Comparison of ENCODE assay signal across 8 cellular contexts in the genomic region with DNA sequence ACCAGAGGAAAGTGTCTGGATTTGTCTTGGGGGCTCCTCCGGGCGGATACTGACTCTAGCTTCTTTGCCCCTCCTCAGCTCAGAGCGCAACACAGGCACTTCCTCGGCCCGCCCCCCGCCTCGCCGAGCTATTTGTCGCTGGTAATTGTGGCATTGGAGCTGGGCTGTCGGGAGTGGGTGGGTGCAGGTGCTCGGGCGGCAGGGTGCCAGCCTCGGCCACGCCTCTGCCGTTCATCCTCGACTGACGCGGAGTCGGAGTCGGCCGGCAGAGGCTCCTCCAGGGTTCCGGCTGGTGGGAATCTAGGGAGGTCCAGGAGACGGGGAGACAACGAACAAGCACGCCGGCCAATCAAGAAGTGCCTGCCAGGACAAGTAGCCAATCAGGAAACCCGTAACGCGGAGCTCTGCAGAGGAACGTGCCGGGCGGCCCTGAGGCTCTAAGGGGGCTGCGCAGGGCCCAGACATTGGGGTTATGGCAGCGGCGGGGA. TPM values are rescaled to one million over a fixed set of nuclear protein-coding genes. Genes with fewer than 3 reads are reported as not detected.
DNase-seq lines count a peak whose midpoint lies in the region; ATAC-seq, FAIRE-seq and TF ChIP-seq lines count a peak whose summit lies in the region.

No MANE protein-coding gene starts in this region.

- H2AFZ ChIP-seq in HepG2 (ENCODE audit: low read length): no peak overlapping the region

- H3K9ac ChIP-seq in HepG2 (ENCODE audit: insufficient read depth, low read depth, low read length): no peak overlapping the region

- intact Hi-C loops in HepG2 (cut with micrococcal nuclease; ENCODE audit: unreplicated experiment): no loop called here

- in situ Hi-C loops in HepG2 (cut with HindIII; ENCODE audit: extremely low pct_ligation_motif_present, low pct_unique_long_range_greater_than_20kb): no loop called here

- peak overlapping the region; percentile 53 for H3K4me2 ChIP-seq in HepG2 (ENCODE audit: low read depth, low read length)

- H3K4me3 ChIP-seq in HepG2 (replicated peaks in 1 of 3; ENCODE audit: insufficient read depth in 1 of 3, low read depth in 2 of 3, low read length in 3 of 3): peak overlapping the region in 1 of 3 experiments; percentile 37; a peak in 1 of 6 replicates

- TF ChIP-seq CTCF in HepG2 (CRISPR knock-in tag; IDR thresholded peaks at IDR 0.05): no peak

- 19% methylated on average over 3 of the region's 35 CpGs for WGBS in HepG2 (ENCODE audit: low lambda C conversion rate)

- H4K20me1 ChIP-seq in HepG2 (ENCODE audit: insufficient read depth, low read length): no peaks in the 10 kb centered on the region

- POLR2A ChIA-PET in HepG2 (lab: Yijun Ruan, JAX): no interaction called here

- TF ChIP-seq POLR2A in HepG2 (IDR thresholded peaks at IDR 0.05; ENCODE audit: insufficient read depth in 1 of 2, low read depth in 2 of 2, low read length in 2 of 2): no peak

- BruUV-seq in HepG2 (replicated peaks; lab: Mats Ljungman, UMichigan): no TSS peak

- H3K79me2 ChIP-seq in HepG2 (ENCODE audit: insufficient read depth, low read length): no peaks in the 10 kb centered on the region

- ATAC-seq in HepG2: peak; percentile 81
- ATAC-seq in stimulated activated naive CD8-positive, alpha-beta T cell treated with anti-CD3 and anti-CD28 coated beads, Interleukin-15, Interleukin-2, amounts not matched to agents 100 U/mL and 50 U/mL, for 24 hours: peak; percentile 60
- no peak for ATAC-seq in GM18909 (IDR thresholded peaks at IDR 0.05; ENCODE audit: poor library complexity, unreplicated experiment)

- CTCF ChIA-PET in HepG2 (lab: Yijun Ruan, JAX; ENCODE audit: low intra/inter-chr PET ratio, low total read pairs): no interaction called here

- H3K4me1 ChIP-seq in HepG2 (ENCODE audit: insufficient read depth, low read length): no peaks in the 10 kb centered on the region

- TF ChIP-seq RAD21 in HepG2 (CRISPR knock-in tag; IDR thresholded peaks at IDR 0.05): no peak

- no peaks in the 10 kb centered on the region for H3K36me3 ChIP-seq in HepG2 (replicated peaks in 1 of 2; ENCODE audit: control insufficient read depth in 1 of 2, insufficient read depth in 2 of 2, low read length in 2 of 2)

- no peak overlapping the region for H3K27ac ChIP-seq in HepG2 (ENCODE audit: extremely low read length, insufficient read depth, low read length)

- H3K9me3 ChIP-seq in HepG2 (ENCODE audit: low read length): no peaks in the 10 kb centered on the region

- TF ChIP-seq EP300 in HepG2 (IDR thresholded peaks at IDR 0.05; ENCODE audit: low read depth in 2 of 2, low read length in 2 of 2) (no peak), HepG2 (CRISPR knock-in tag; IDR thresholded peaks at IDR 0.05; ENCODE audit: borderline replicate concordance) (no peak)

- no peak for FAIRE-seq in HepG2 (lab: Jason Lieb, UNC)

- peak; percentile 72 for DNase-seq in EH (ENCODE audit: low read depth)
- peak; percentile 49 for DNase-seq in NCI-H2029 treated with DMSO at 0.1 percent for 48 hours (lab: John Stamatoyannopoulos, UW)
- peak; percentile 12 for DNase-seq in activated CD4-positive, alpha-beta T cell treated with anti-CD3 and anti-CD28 coated beads for 1 hour
- peak; percentile 28 to 76 for DNase-seq in dermis microvascular lymphatic vessel endothelial cell (ENCODE audit: low read depth in 2 of 2)
- peak; percentile 29 for DNase-seq in HepG2 (ENCODE audit: low spot score)
- peak; percentile 39 for DNase-seq in stimulated activated naive CD8-positive, alpha-beta T cell treated with anti-CD3 and anti-CD28 coated beads, Interleukin-15, Interleukin-2, amounts not matched to agents 100 U/mL and 50 U/mL, for 24 hours
- no peak for DNase-seq in putamen (ENCODE audit: low spot score)

- peaks cover 0 to 13% of the 10 kb centered on the region in 2 experiments; a peak in 1 of 5 replicates for H3K27me3 ChIP-seq in HepG2 (ENCODE audit: control insufficient read depth in 1 of 2, insufficient read depth in 2 of 2, low read length in 2 of 2)

RNA-seq across cellular contexts. Expression of a gene that starts 3.9 kb away (rescaled TPM):
- total RNA-seq in dermis microvascular lymphatic vessel endothelial cell (under 0.01 and 0.13 TPM in 2 replicates), HepG2 (2016; rRNA removed; fragmentation: Illumina TruSeq; extraction: Trizol) (not detected in 2 replicates)
- not detected in 2 replicates for total RNA-seq in HepG2 (2016; cell fraction: cytosol; rRNA removed; fragmentation: Illumina TruSeq; extraction: Trizol; ENCODE audit: low read depth)
- total RNA-seq in HepG2 (2016; cell fraction: insoluble cytoplasmic fraction; rRNA removed; fragmentation: Illumina TruSeq; extraction: Trizol): not detected in 2 replicates
- not detected in 2 replicates for total RNA-seq in HepG2 (2016; cell fraction: membrane; rRNA removed; fragmentation: Illumina TruSeq; extraction: Trizol)
- not detected in 2 replicates for total RNA-seq in HepG2 (2016; cell fraction: nucleus; rRNA removed; fragmentation: Illumina TruSeq; extraction: Trizol)
- not detected in 2 replicates for polyA plus RNA-seq in HepG2 (2011; rRNA removed)
- polyA plus RNA-seq in HepG2 (2011; cell fraction: cytosol; rRNA removed): not detected in 2 replicates
- polyA plus RNA-seq in HepG2 (2011; cell fraction: nucleus; rRNA removed): not detected in 2 replicates
- not detected in 2 replicates for polyA plus RNA-seq in HepG2 (2012)
- polyA plus RNA-seq in HepG2 (2016; cell fraction: cytosol; fragmentation: Illumina TruSeq; extraction: Trizol; ENCODE audit: low read depth): 0.03 and 0.14 TPM in 2 replicates
- not detected in 2 replicates for polyA plus RNA-seq in HepG2 (2016; cell fraction: insoluble cytoplasmic fraction; fragmentation: Illumina TruSeq; extraction: Trizol; ENCODE audit: low read depth)
- polyA plus RNA-seq in HepG2 (2016; cell fraction: membrane; fragmentation: Illumina TruSeq; extraction: Trizol; ENCODE audit: low read depth): 0.08 and 0.29 TPM in 2 replicates
- not detected in 2 replicates for polyA plus RNA-seq in HepG2 (2016; cell fraction: nucleus; fragmentation: Illumina TruSeq; extraction: Trizol; ENCODE audit: insufficient read depth, low read depth)
- 0.07 TPM in 1 of 2 replicates, not detected in the other for polyA minus RNA-seq in HepG2 (2011; rRNA and poly(A)+ RNA removed; ENCODE audit: low replicate concordance)
- polyA minus RNA-seq in HepG2 (2011; cell fraction: cytosol; rRNA and poly(A)+ RNA removed): not detected in 2 replicates
- not detected in 2 replicates for polyA minus RNA-seq in HepG2 (2011; cell fraction: nucleus; rRNA and poly(A)+ RNA removed)

RNA-seq across cellular contexts. Expression of a gene that starts 6.1 kb away (rescaled TPM):
- total RNA-seq in dermis microvascular lymphatic vessel endothelial cell (0.13 and 0.26 TPM in 2 replicates), HepG2 (2016; rRNA removed; fragmentation: Illumina TruSeq; extraction: Trizol) (not detected in 2 replicates)
- not detected in 2 replicates for total RNA-seq in HepG2 (2016; cell fraction: cytosol; rRNA removed; fragmentation: Illumina TruSeq; extraction: Trizol; ENCODE audit: low read depth)
- total RNA-seq in HepG2 (2016; cell fraction: insoluble cytoplasmic fraction; rRNA removed; fragmentation: Illumina TruSeq; extraction: Trizol): not detected in 2 replicates
- not detected in 2 replicates for total RNA-seq in HepG2 (2016; cell fraction: membrane; rRNA removed; fragmentation: Illumina TruSeq; extraction: Trizol)
- total RNA-seq in HepG2 (2016; cell fraction: nucleus; rRNA removed; fragmentation: Illumina TruSeq; extraction: Trizol): 0.31 TPM in 1 of 2 replicates, not detected in the other
- polyA plus RNA-seq in HepG2 (2011; rRNA removed): 0.01 TPM in 1 of 2 replicates, not detected in the other
- not detected in 2 replicates for polyA plus RNA-seq in HepG2 (2011; cell fraction: cytosol; rRNA removed)
- polyA plus RNA-seq in HepG2 (2011; cell fraction: nucleus; rRNA removed): 0.03 and 0.11 TPM in 2 replicates
- polyA plus RNA-seq in HepG2 (2012): 0.09 TPM in 1 of 2 replicates, not detected in the other
- polyA plus RNA-seq in HepG2 (2016; cell fraction: cytosol; fragmentation: Illumina TruSeq; extraction: Trizol; ENCODE audit: low read depth): not detected in 2 replicates
- polyA plus RNA-seq in HepG2 (2016; cell fraction: insoluble cytoplasmic fraction; fragmentation: Illumina TruSeq; extraction: Trizol; ENCODE audit: low read depth): not detected in 2 replicates
- polyA plus RNA-seq in HepG2 (2016; cell fraction: membrane; fragmentation: Illumina TruSeq; extraction: Trizol; ENCODE audit: low read depth): not detected in 2 replicates
- not detected in 2 replicates for polyA plus RNA-seq in HepG2 (2016; cell fraction: nucleus; fragmentation: Illumina TruSeq; extraction: Trizol; ENCODE audit: insufficient read depth, low read depth)
- polyA minus RNA-seq in HepG2 (2011; rRNA and poly(A)+ RNA removed; ENCODE audit: low replicate concordance): 0.34 and 0.77 TPM in 2 replicates
- polyA minus RNA-seq in HepG2 (2011; cell fraction: cytosol; rRNA and poly(A)+ RNA removed): not detected in 2 replicates
- polyA minus RNA-seq in HepG2 (2011; cell fraction: nucleus; rRNA and poly(A)+ RNA removed): 0.13 TPM in 1 of 2 replicates, not detected in the other

RNA-seq across cellular contexts. Expression of a gene that starts 26.8 kb away (rescaled TPM):
- total RNA-seq in dermis microvascular lymphatic vessel endothelial cell (8.6 and 14.7 TPM in 2 replicates), HepG2 (2016; rRNA removed; fragmentation: Illumina TruSeq; extraction: Trizol) (6.9 and 7.2 TPM in 2 replicates)
- total RNA-seq in HepG2 (2016; cell fraction: cytosol; rRNA removed; fragmentation: Illumina TruSeq; extraction: Trizol; ENCODE audit: low read depth): 7.6 and 7.8 TPM in 2 replicates
- 5.4 and 7.3 TPM in 2 replicates for total RNA-seq in HepG2 (2016; cell fraction: insoluble cytoplasmic fraction; rRNA removed; fragmentation: Illumina TruSeq; extraction: Trizol)
- total RNA-seq in HepG2 (2016; cell fraction: membrane; rRNA removed; fragmentation: Illumina TruSeq; extraction: Trizol): 21.8 and 23.5 TPM in 2 replicates
- 3.7 and 4.0 TPM in 2 replicates for total RNA-seq in HepG2 (2016; cell fraction: nucleus; rRNA removed; fragmentation: Illumina TruSeq; extraction: Trizol)
- 4.3 and 4.8 TPM in 2 replicates for polyA plus RNA-seq in HepG2 (2011; rRNA removed)
- 3.7 and 4.7 TPM in 2 replicates for polyA plus RNA-seq in HepG2 (2011; cell fraction: cytosol; rRNA removed)
- polyA plus RNA-seq in HepG2 (2011; cell fraction: nucleus; rRNA removed): 10.4 and 13.0 TPM in 2 replicates
- polyA plus RNA-seq in HepG2 (2012): 4.7 and 5.0 TPM in 2 replicates
- polyA plus RNA-seq in HepG2 (2016; cell fraction: cytosol; fragmentation: Illumina TruSeq; extraction: Trizol; ENCODE audit: low read depth): 14.9 and 16.4 TPM in 2 replicates
- 7.4 and 10.5 TPM in 2 replicates for polyA plus RNA-seq in HepG2 (2016; cell fraction: insoluble cytoplasmic fraction; fragmentation: Illumina TruSeq; extraction: Trizol; ENCODE audit: low read depth)
- polyA plus RNA-seq in HepG2 (2016; cell fraction: membrane; fragmentation: Illumina TruSeq; extraction: Trizol; ENCODE audit: low read depth): 27.8 and 31.6 TPM in 2 replicates
- polyA plus RNA-seq in HepG2 (2016; cell fraction: nucleus; fragmentation: Illumina TruSeq; extraction: Trizol; ENCODE audit: insufficient read depth, low read depth): 10.0 and 10.7 TPM in 2 replicates
- polyA minus RNA-seq in HepG2 (2011; rRNA and poly(A)+ RNA removed; ENCODE audit: low replicate concordance): 12.3 and 61.1 TPM in 2 replicates
- polyA minus RNA-seq in HepG2 (2011; cell fraction: cytosol; rRNA and poly(A)+ RNA removed): 3.3 and 3.5 TPM in 2 replicates
- 5.0 and 6.2 TPM in 2 replicates for polyA minus RNA-seq in HepG2 (2011; cell fraction: nucleus; rRNA and poly(A)+ RNA removed)

RNA-seq across cellular contexts. Expression of a gene that starts 35.4 kb away (rescaled TPM):
- total RNA-seq in dermis microvascular lymphatic vessel endothelial cell: 118 and 124 TPM in 2 replicates
- 107 and 130 TPM in 2 replicates for total RNA-seq in HepG2 (2016; rRNA removed; fragmentation: Illumina TruSeq; extraction: Trizol)
- total RNA-seq in HepG2 (2016; cell fraction: cytosol; rRNA removed; fragmentation: Illumina TruSeq; extraction: Trizol; ENCODE audit: low read depth): 90.1 and 92.2 TPM in 2 replicates
- 103 and 134 TPM in 2 replicates for total RNA-seq in HepG2 (2016; cell fraction: insoluble cytoplasmic fraction; rRNA removed; fragmentation: Illumina TruSeq; extraction: Trizol)
- 117 and 127 TPM in 2 replicates for total RNA-seq in HepG2 (2016; cell fraction: membrane; rRNA removed; fragmentation: Illumina TruSeq; extraction: Trizol)
- 43.4 and 44.5 TPM in 2 replicates for total RNA-seq in HepG2 (2016; cell fraction: nucleus; rRNA removed; fragmentation: Illumina TruSeq; extraction: Trizol)
- polyA plus RNA-seq in HepG2 (2011; rRNA removed): 104 and 123 TPM in 2 replicates
- 117 and 118 TPM in 2 replicates for polyA plus RNA-seq in HepG2 (2011; cell fraction: cytosol; rRNA removed)
- polyA plus RNA-seq in HepG2 (2011; cell fraction: nucleus; rRNA removed): 39.3 and 43.2 TPM in 2 replicates
- polyA plus RNA-seq in HepG2 (2012): 76.7 and 90.0 TPM in 2 replicates
- polyA plus RNA-seq in HepG2 (2016; cell fraction: cytosol; fragmentation: Illumina TruSeq; extraction: Trizol; ENCODE audit: low read depth): 96.2 and 97.9 TPM in 2 replicates
- polyA plus RNA-seq in HepG2 (2016; cell fraction: insoluble cytoplasmic fraction; fragmentation: Illumina TruSeq; extraction: Trizol; ENCODE audit: low read depth): 123 and 126 TPM in 2 replicates
- polyA plus RNA-seq in HepG2 (2016; cell fraction: membrane; fragmentation: Illumina TruSeq; extraction: Trizol; ENCODE audit: low read depth): 96.8 and 107 TPM in 2 replicates
- 58.7 and 62.0 TPM in 2 replicates for polyA plus RNA-seq in HepG2 (2016; cell fraction: nucleus; fragmentation: Illumina TruSeq; extraction: Trizol; ENCODE audit: insufficient read depth, low read depth)
- polyA minus RNA-seq in HepG2 (2011; rRNA and poly(A)+ RNA removed; ENCODE audit: low replicate concordance): 29.9 and 124 TPM in 2 replicates
- 22.0 and 22.2 TPM in 2 replicates for polyA minus RNA-seq in HepG2 (2011; cell fraction: cytosol; rRNA and poly(A)+ RNA removed)
- polyA minus RNA-seq in HepG2 (2011; cell fraction: nucleus; rRNA and poly(A)+ RNA removed): 46.2 and 52.3 TPM in 2 replicates

RNA-seq across cellular contexts. Expression of a gene that starts 41.3 kb away (rescaled TPM):
- 75.2 and 295 TPM in 2 replicates for total RNA-seq in dermis microvascular lymphatic vessel endothelial cell
- total RNA-seq in HepG2 (2016; rRNA removed; fragmentation: Illumina TruSeq; extraction: Trizol): 8.2 and 12.3 TPM in 2 replicates
- 7.5 and 7.6 TPM in 2 replicates for total RNA-seq in HepG2 (2016; cell fraction: cytosol; rRNA removed; fragmentation: Illumina TruSeq; extraction: Trizol; ENCODE audit: low read depth)
- 5.4 and 11.4 TPM in 2 replicates for total RNA-seq in HepG2 (2016; cell fraction: insoluble cytoplasmic fraction; rRNA removed; fragmentation: Illumina TruSeq; extraction: Trizol)
- 6.6 and 6.7 TPM in 2 replicates for total RNA-seq in HepG2 (2016; cell fraction: membrane; rRNA removed; fragmentation: Illumina TruSeq; extraction: Trizol)
- total RNA-seq in HepG2 (2016; cell fraction: nucleus; rRNA removed; fragmentation: Illumina TruSeq; extraction: Trizol): 13.9 and 15.2 TPM in 2 replicates
- 45.8 and 51.0 TPM in 2 replicates for polyA plus RNA-seq in HepG2 (2011; rRNA removed)
- 45.7 and 69.7 TPM in 2 replicates for polyA plus RNA-seq in HepG2 (2011; cell fraction: cytosol; rRNA removed)
- polyA plus RNA-seq in HepG2 (2011; cell fraction: nucleus; rRNA removed): 15.0 and 23.0 TPM in 2 replicates
- polyA plus RNA-seq in HepG2 (2012): 12.6 and 21.9 TPM in 2 replicates
- 20.5 and 24.5 TPM in 2 replicates for polyA plus RNA-seq in HepG2 (2016; cell fraction: cytosol; fragmentation: Illumina TruSeq; extraction: Trizol; ENCODE audit: low read depth)
- polyA plus RNA-seq in HepG2 (2016; cell fraction: insoluble cytoplasmic fraction; fragmentation: Illumina TruSeq; extraction: Trizol; ENCODE audit: low read depth): 16.0 and 16.1 TPM in 2 replicates
- 15.8 and 15.9 TPM in 2 replicates for polyA plus RNA-seq in HepG2 (2016; cell fraction: membrane; fragmentation: Illumina TruSeq; extraction: Trizol; ENCODE audit: low read depth)
- 41.3 and 42.2 TPM in 2 replicates for polyA plus RNA-seq in HepG2 (2016; cell fraction: nucleus; fragmentation: Illumina TruSeq; extraction: Trizol; ENCODE audit: insufficient read depth, low read depth)
- polyA minus RNA-seq in HepG2 (2011; rRNA and poly(A)+ RNA removed; ENCODE audit: low replicate concordance): 137 and 721 TPM in 2 replicates
- 29.7 and 39.0 TPM in 2 replicates for polyA minus RNA-seq in HepG2 (2011; cell fraction: cytosol; rRNA and poly(A)+ RNA removed)
- 10.4 and 11.7 TPM in 2 replicates for polyA minus RNA-seq in HepG2 (2011; cell fraction: nucleus; rRNA and poly(A)+ RNA removed)
